In the genomic region with DNA sequence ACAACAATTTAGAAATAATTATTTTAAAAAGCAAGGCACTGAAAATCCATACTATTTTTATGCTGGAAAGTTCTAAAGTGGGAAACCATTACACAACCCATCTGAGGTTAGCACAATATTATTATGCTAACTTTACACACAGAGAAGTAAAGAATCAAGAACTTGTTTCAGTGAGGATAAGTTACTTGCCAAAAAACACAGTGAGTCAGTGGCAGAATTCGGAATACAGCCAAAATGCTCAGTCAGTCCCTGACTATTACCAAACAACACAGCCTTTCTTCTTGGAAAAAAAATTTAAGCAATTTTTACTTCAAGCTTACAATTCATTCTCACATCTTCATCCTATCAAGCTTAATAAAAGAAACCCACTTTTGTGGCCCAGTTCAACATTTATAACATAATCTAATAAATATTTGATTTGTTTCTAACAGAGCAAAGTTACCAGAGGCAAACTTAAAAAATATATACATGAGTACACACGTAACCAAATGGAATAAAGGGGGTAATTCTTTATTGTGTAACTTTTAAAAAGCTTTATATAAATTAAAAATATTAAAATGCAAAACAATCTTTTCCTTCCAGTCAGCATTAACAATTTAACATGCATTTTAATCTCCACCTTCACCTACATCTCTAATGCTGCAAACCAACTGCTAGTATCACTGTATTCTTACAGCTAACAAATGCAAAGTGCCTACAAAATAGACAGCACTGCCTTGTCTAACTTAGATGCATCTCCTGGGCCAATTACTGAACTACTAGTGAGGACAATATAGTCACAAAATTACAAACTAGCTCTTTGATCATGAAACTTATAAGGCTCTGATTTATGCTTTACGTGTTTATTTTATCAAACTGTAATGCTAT, we compare ENCODE assay signal across 10 cellular contexts. TPM values are rescaled to one million over a fixed set of nuclear protein-coding genes. Genes with fewer than 3 reads are reported as not detected.
DNase-seq lines count a peak whose midpoint lies in the region; ATAC-seq and TF ChIP-seq lines count a peak whose summit lies in the region.
"Had no signal": no experiment of that assay in that cellular context is flagged by ENCODE, and none has a peak within 500 bp of the region (broad histone marks: within the 10 kb centered on the region; RNA-seq: fewer than 3 reads in every experiment).

No MANE protein-coding gene starts in this region.

- peaks cover 3% of the 10 kb centered on the region for H3K79me2 ChIP-seq in osteoblast (ENCODE audit: insufficient read depth, low read length)

- peaks cover 0 to 43% (median 30%) of the 10 kb centered on the region in 4 donors for H3K4me1 ChIP-seq in esophagus muscularis mucosa
- peaks cover 21% of the 10 kb centered on the region for H3K4me1 ChIP-seq in osteoblast (ENCODE audit: insufficient read depth, low read length)

- ATAC-seq in HG03175 (IDR thresholded peaks at IDR 0.05; ENCODE audit: unreplicated experiment) = no peak
- ATAC-seq in GM19397 (IDR thresholded peaks at IDR 0.05; ENCODE audit: unreplicated experiment) = no peak

- H4K20me1 ChIP-seq in osteoblast (ENCODE audit: insufficient read depth, low read length) = no peaks in the 10 kb centered on the region

- TF ChIP-seq EP300 in esophagus muscularis mucosa (IDR thresholded peaks at IDR 0.05) = no peak

- 55% methylated on average over 3 of the region's 3 CpGs for WGBS in esophagus muscularis mucosa

- no peaks in the 10 kb centered on the region for H3K27me3 Mint-ChIP-seq in Calu3 (ENCODE audit: unreplicated experiment)
- H3K27me3 Mint-ChIP-seq: IgD-negative memory B cell had no signal

- BruUV-seq in Calu3 (replicated peaks; lab: Mats Ljungman, UMichigan) = no TSS peak

- H3K27ac ChIP-seq in esophagus muscularis mucosa (replicated peaks in 1 of 4) = peak overlapping the region; percentile 32 to 49 (median 42)
- peak overlapping the region; percentile 36 for H3K27ac ChIP-seq in osteoblast (ENCODE audit: low read depth, low read length)

- intact Hi-C loops in Calu3 (cut with micrococcal nuclease; ENCODE audit: unreplicated experiment) (loop anchor here (5.0 kb wide), 1 partner anchor 53 kb away; the partner anchor contains the start of gene CCDC88A), esophagus muscularis mucosa (cut with DNase I) (no loop called here)

- TF ChIP-seq CTCF in Calu3 (IDR thresholded peaks at IDR 0.05; ENCODE audit: unreplicated experiment) (no peak), esophagus muscularis mucosa (IDR thresholded peaks at IDR 0.05) (no peak), osteoblast (IDR thresholded peaks at IDR 0.05; ENCODE audit: extremely low read depth, low read depth, low read length) (no peak)

- no peak for TF ChIP-seq POLR2A in esophagus muscularis mucosa (IDR thresholded peaks at IDR 0.05; ENCODE audit: low read depth)

- no peaks in the 10 kb centered on the region for H3K36me3 ChIP-seq in esophagus muscularis mucosa
- peaks cover 5% of the 10 kb centered on the region for H3K36me3 ChIP-seq in osteoblast (ENCODE audit: insufficient read depth, low read length)

- no peak overlapping the region for H3K27ac Mint-ChIP-seq in Calu3 (ENCODE audit: unreplicated experiment)
- H3K27ac Mint-ChIP-seq: IgD-negative memory B cell had no signal

- H3K27me3 ChIP-seq in esophagus muscularis mucosa (no peaks in the 10 kb centered on the region), osteoblast (ENCODE audit: insufficient read depth, low read length) (no peaks in the 10 kb centered on the region)

- no peak overlapping the region for H3K4me3 ChIP-seq in esophagus muscularis mucosa
- no peak overlapping the region for H3K4me3 ChIP-seq in osteoblast (ENCODE audit: insufficient read depth, low read length)

- peaks cover 17% of the 10 kb centered on the region for H3K4me1 Mint-ChIP-seq in Calu3 (ENCODE audit: low read depth, unreplicated experiment)
- H3K4me1 Mint-ChIP-seq: neural crest cell had no signal

- H3K4me3 Mint-ChIP-seq in Calu3 (ENCODE audit: low read depth, unreplicated experiment) = no peak overlapping the region
- H3K4me3 Mint-ChIP-seq: IgD-negative memory B cell, neural crest cell had no signal

- H3K36me3 Mint-ChIP-seq in Calu3 (ENCODE audit: insufficient read depth, unreplicated experiment) = no peaks in the 10 kb centered on the region
- H3K36me3 Mint-ChIP-seq: IgD-negative memory B cell had no signal

- H2AFZ ChIP-seq in osteoblast (ENCODE audit: low read length) = no peak overlapping the region

- H3K9me3 ChIP-seq in esophagus muscularis mucosa (no peaks in the 10 kb centered on the region), osteoblast (ENCODE audit: low read depth, low read length) (no peaks in the 10 kb centered on the region)

- no peaks in the 10 kb centered on the region for H3K9me3 Mint-ChIP-seq in Calu3 (ENCODE audit: low read depth, unreplicated experiment)
- H3K9me3 Mint-ChIP-seq: IgD-negative memory B cell, neural crest cell had no signal

- DNase-seq in Calu3 (peak; percentile 58), RPMI7951 (ENCODE audit: low read depth) (peak; percentile 91), esophagus muscularis mucosa (ENCODE audit: extremely low spot score) (no peak), osteoblast (ENCODE audit: insufficient read length, low spot score, missing footprints) (peak; percentile 74), NCI-H1105 (lab: John Stamatoyannopoulos, UW) (no peak), cerebellar nuclear complex (lab: John Stamatoyannopoulos, UW) (no peak)

- CTCF ChIA-PET in Calu3 (lab: Charles Lee) = no interaction called here

- H3K4me2 ChIP-seq in osteoblast (ENCODE audit: insufficient read depth, low read length) = peak overlapping the region; percentile 24

RNA-seq across cellular contexts. Expression of gene CCDC88A, which starts 55.2 kb away (rescaled TPM):
- 45.5 and 49.7 TPM in 2 replicates for total RNA-seq in Calu3 (2022)
- total RNA-seq in RPMI7951 (2014; rRNA removed; shearing (Covaris generic)) = 62.5 and 86.3 TPM in 2 replicates
- 10 to 100 TPM; 29.7 to 58.6 (median 38.5) TPM for total RNA-seq in esophagus muscularis mucosa
- total RNA-seq in osteoblast = 54.3 and 55.1 TPM in 2 replicates

Comparison
In these comparisons a context has a peak if more than half of its experiments do, and no peak if none do; other contexts are left out.
1. DNase-seq: peak in Calu3 (single experiment), RPMI7951 (single experiment) and osteoblast (single experiment); none in esophagus muscularis mucosa (single experiment), NCI-H1105 (single experiment) and cerebellar nuclear complex (0 of 2).